In genomic region chr12:131141483-131141882, GRCh38 we compare ENCODE assay signal across 22 cellular contexts.
DNase-seq lines count a peak whose midpoint lies in the region; ATAC-seq and TF ChIP-seq lines count a peak whose summit lies in the region.
"Had no signal": no experiment of that assay in that cellular context is flagged by ENCODE, and none has a peak within 500 bp of the region (broad histone marks: within the 10 kb centered on the region; RNA-seq: fewer than 3 reads in every experiment).

No MANE protein-coding gene starts in this region.

- no peaks in the 10 kb centered on the region for H3K36me3 ChIP-seq in H7 (replicated peaks; ENCODE audit: control insufficient read depth, insufficient read depth, low read length)
- no peaks in the 10 kb centered on the region for H3K36me3 ChIP-seq in neural progenitor cell

- H3K27me3 ChIP-seq in H7 (ENCODE audit: control insufficient read depth, insufficient read depth, low read length) = no peaks in the 10 kb centered on the region
- H3K27me3 ChIP-seq in neural progenitor cell = no peaks in the 10 kb centered on the region

- TF ChIP-seq CTCF in brain (conservative IDR thresholded peaks at IDR 0.05) = no peak
- TF ChIP-seq CTCF in neural progenitor cell (IDR thresholded peaks at IDR 0.05) = no peak

- H3K4me3 Mint-ChIP-seq in brain = peak overlapping the region in 2 of 5 experiments; percentile 10 to 29
- no peak overlapping the region for H3K4me3 Mint-ChIP-seq in neural progenitor cell
- H3K4me3 Mint-ChIP-seq: CD8-positive, alpha-beta memory T cell had no signal

- no peaks in the 10 kb centered on the region for H3K27me3 Mint-ChIP-seq in brain
- no peaks in the 10 kb centered on the region for H3K27me3 Mint-ChIP-seq in neural progenitor cell (ENCODE audit: insufficient read depth, low read depth)

- ATAC-seq in GM19455 (IDR thresholded peaks at IDR 0.05; ENCODE audit: unreplicated experiment) = no peak
- ATAC-seq: HepG2, Panc1, SK-N-SH treated with all-trans-retinoic acid at 6 μM for 48 hours had no signal

- H3K27ac Mint-ChIP-seq in brain (peak overlapping the region in 3 of 5 experiments; percentile 72 to 92 (median 91)), neural progenitor cell (peak overlapping the region; percentile 37)
- H3K27ac Mint-ChIP-seq: CD8-positive, alpha-beta memory T cell had no signal

- H4K20me1 ChIP-seq in neural progenitor cell (ENCODE audit: low read depth) = no peaks in the 10 kb centered on the region

- H3K4me1 Mint-ChIP-seq in brain (peaks cover 66% of the 10 kb centered on the region), neural progenitor cell (peaks cover 29% of the 10 kb centered on the region)
- H3K4me1 Mint-ChIP-seq: CD8-positive, alpha-beta memory T cell had no signal

- H3K36me3 Mint-ChIP-seq in brain (no peaks in the 10 kb centered on the region), neural progenitor cell (no peaks in the 10 kb centered on the region)
- H3K36me3 Mint-ChIP-seq: CD8-positive, alpha-beta memory T cell had no signal

- H3F3A ChIP-seq in neural progenitor cell (ENCODE audit: low read depth) = no peaks in the 10 kb centered on the region

- H3K27ac ChIP-seq in neural progenitor cell = no peak overlapping the region
- H3K27ac ChIP-seq: HL-60 had no signal

- no peak overlapping the region for H3K4me2 ChIP-seq in neural progenitor cell

- H3K4me1 ChIP-seq in neural progenitor cell = peaks cover 7% of the 10 kb centered on the region

- H3K79me2 ChIP-seq in neural progenitor cell (ENCODE audit: low read depth) = no peaks in the 10 kb centered on the region

- H3K9me3 Mint-ChIP-seq in brain = no peaks in the 10 kb centered on the region
- no peaks in the 10 kb centered on the region for H3K9me3 Mint-ChIP-seq in neural progenitor cell
- H3K9me3 Mint-ChIP-seq: CD8-positive, alpha-beta memory T cell had no signal

- H3K9me3 ChIP-seq in neural progenitor cell (ENCODE audit: low read depth) = no peaks in the 10 kb centered on the region

- H3K9ac ChIP-seq in neural progenitor cell = no peak overlapping the region

- DNase-seq in AG20443 (ENCODE audit: low spot score) (peak; percentile 42), H7 (peak; percentile 62), neural progenitor cell (ENCODE audit: low spot score) (peak; percentile 47), GM19240 (ENCODE audit: insufficient read length, low spot score) (no peak), midbrain (lab: John Stamatoyannopoulos, UW) (no peak)
- DNase-seq: C1 segment of cervical spinal cord; CD8-positive, alpha-beta memory T cell; GF-D8; KBM-7; MM.1S; NCI-H1092; NCI-H1436; NCI-H187 treated with DMSO at 0.1 percent for 48 hours; NCI-H2107; NCI-H510A treated with DMSO at 0.1 percent for 48 hours; NCI-H774 had no signal

- H2AFZ ChIP-seq in neural progenitor cell (replicated peaks) = peak overlapping the region; percentile 63

- H3K4me3 ChIP-seq in H7 (ENCODE audit: insufficient read depth, low read depth, low read length) = no peak overlapping the region
- H3K4me3 ChIP-seq in neural progenitor cell = no peak overlapping the region

Comparison
In these comparisons a context has a peak if more than half of its experiments do, and no peak if none do; other contexts are left out.
1. DNase-seq: peak in AG20443 (single experiment), H7 (single experiment) and neural progenitor cell (single experiment); none in GM19240 (single experiment) and midbrain (single experiment).